ENCODE assay signal across 25 cellular contexts in the genomic region with DNA sequence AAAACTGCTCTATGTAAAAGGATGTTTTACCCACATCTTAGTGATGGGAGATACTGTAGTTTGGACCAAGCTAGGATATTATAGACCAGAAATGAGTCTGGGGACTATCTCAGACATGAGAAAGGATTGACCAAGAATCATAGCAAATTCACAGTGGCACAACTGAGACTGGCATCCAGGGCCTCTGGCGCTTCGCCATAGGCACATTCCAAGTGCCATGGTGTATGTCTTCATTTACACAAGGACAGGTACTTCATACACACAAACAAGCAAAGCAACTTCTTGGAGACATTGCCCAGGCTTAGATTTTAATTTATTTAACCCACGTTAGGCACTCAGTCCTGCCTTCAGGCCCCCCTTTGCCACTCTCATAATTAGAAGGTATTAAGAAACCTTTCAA. TPM values are rescaled to one million over a fixed set of nuclear protein-coding genes. Genes with fewer than 3 reads are reported as not detected.
"Had no signal": no experiment of that assay in that cellular context is flagged by ENCODE, and none has a peak within 500 bp of the region (broad histone marks: within the 10 kb centered on the region; RNA-seq: fewer than 3 reads in every experiment).

No MANE protein-coding gene starts in this region.

- H3K4me3 ChIP-seq: lower lobe of right lung, pancreas, prostate gland, right atrium auricular region, right lobe of liver, skin epidermis, stomach, suprapubic skin, thoracic aorta, tibial nerve, uterus had no signal

- H3K4me1 ChIP-seq: pancreas, prostate gland, right atrium auricular region had no signal

- DNase-seq: hippocampal formation; kidney glomerular epithelial cell; left cardiac atrium; lower lobe of right lung; mesendoderm; naive thymus-derived CD4-positive, alpha-beta T cell; nucleus accumbens; pancreas; right lobe of liver; stimulated activated CD4-positive, alpha-beta T cell treated with anti-CD3 and anti-CD28 coated beads, Interleukin-12 subunit alpha, Interleukin-12 subunit beta, amount 100 ng/mL, for 4 hours; stimulated activated CD4-positive, alpha-beta T cell treated with anti-CD3 and anti-CD28 coated beads, Interleukin-15, amount 100 ng/mL, for 24 hours; stimulated activated CD4-positive, alpha-beta T cell treated with anti-CD3 and anti-CD28 coated beads, Interleukin-2, amount 100 ng/mL, for 24 hours; stimulated activated CD4-positive, alpha-beta T cell treated with anti-CD3 and anti-CD28 coated beads, Interleukin-4, amount 100 ng/mL, for 1 hour; stimulated activated naive B cell treated with anti-CD40 and anti-IgM and Interleukin-4, amounts not matched to agents 10 μg/mL and 1 μg/mL and 100 μg/mL, for 72 hours; stimulated activated naive CD8-positive, alpha-beta T cell treated with anti-CD3 and anti-CD28 coated beads, Interleukin-15, Interleukin-2, amounts not matched to agents 100 U/mL and 50 U/mL, for 24 hours; stomach; uterus had no signal

- H3K36me3 ChIP-seq: lower lobe of right lung, pancreas, prostate gland, right atrium auricular region, right lobe of liver, stomach, suprapubic skin, thoracic aorta, tibial nerve, uterus had no signal

- H3K27me3 ChIP-seq: pancreas, right atrium auricular region, right lobe of liver, stomach, suprapubic skin, tibial nerve, uterus had no signal

- H3K27ac ChIP-seq: lower lobe of right lung, pancreas, prostate gland, right atrium auricular region, right lobe of liver, skin epidermis, suprapubic skin, thoracic aorta, tibial nerve had no signal

- ATAC-seq: left cardiac atrium; left lobe of liver; lower lobe of right lung; naive thymus-derived CD4-positive, alpha-beta T cell; pancreas; right lobe of liver; stimulated activated naive B cell treated with anti-CD40 and anti-IgM and Interleukin-4, amounts not matched to agents 10 μg/mL and 1 μg/mL and 100 μg/mL, for 72 hours; stimulated activated naive CD8-positive, alpha-beta T cell treated with anti-CD3 and anti-CD28 coated beads, Interleukin-15, Interleukin-2, amounts not matched to agents 100 U/mL and 50 U/mL, for 24 hours had no signal

- H3K9me3 ChIP-seq: lower lobe of right lung, pancreas, prostate gland, right atrium auricular region, right lobe of liver, stomach, suprapubic skin, thoracic aorta, tibial nerve, uterus had no signal

RNA-seq across cellular contexts. Expression of a gene that starts 28.9 kb away (rescaled TPM):
- total RNA-seq: myocyte had no signal
- polyA plus RNA-seq: naive thymus-derived CD4-positive, alpha-beta T cell had no signal
